Comparison of ENCODE assay signal across 1 cellular context in the genomic region with DNA sequence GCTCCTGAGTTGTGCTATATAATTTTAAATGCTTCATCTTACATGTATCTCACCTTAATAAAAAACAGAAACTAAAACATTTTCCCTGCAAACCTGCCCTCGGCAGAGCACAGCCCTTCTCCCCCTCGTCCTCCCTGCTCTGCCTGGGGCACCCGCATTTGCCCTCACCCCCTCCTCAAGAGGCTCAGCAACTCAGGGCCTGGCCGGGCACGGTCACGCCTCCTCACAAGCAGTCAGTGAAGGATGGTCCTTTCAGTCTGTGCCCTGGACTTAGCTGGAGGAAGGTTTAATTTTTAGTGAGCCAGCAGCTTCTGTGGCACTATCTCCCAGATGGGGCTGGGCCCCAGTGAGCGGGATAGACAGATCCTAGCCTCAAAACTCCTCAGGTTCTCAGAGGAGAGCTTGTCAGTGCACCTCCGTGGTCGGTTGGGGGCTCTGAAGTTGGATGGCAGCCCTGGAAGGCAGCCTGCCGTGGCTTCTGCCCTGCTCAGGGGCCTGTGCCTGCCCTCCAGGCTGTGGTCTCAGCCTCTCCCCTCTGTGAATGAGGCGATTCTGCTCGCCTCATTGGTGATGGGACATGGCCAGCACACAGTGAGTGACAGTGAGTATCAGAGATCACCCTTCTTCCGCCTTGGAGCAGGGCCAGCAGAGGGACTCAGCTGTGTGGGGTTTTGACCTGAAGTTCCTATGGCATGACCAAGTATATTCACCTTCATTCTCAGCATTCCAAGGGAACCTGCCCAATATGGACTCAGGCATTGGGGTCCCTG.
TF ChIP-seq lines count a peak whose summit lies in the region.

No MANE protein-coding gene starts in this region.

TF ChIP-seq in H1, 55 proteins besides CTCF, POLR2A, EP300 and RAD21:
- TF ChIP-seq, protein P1, sequence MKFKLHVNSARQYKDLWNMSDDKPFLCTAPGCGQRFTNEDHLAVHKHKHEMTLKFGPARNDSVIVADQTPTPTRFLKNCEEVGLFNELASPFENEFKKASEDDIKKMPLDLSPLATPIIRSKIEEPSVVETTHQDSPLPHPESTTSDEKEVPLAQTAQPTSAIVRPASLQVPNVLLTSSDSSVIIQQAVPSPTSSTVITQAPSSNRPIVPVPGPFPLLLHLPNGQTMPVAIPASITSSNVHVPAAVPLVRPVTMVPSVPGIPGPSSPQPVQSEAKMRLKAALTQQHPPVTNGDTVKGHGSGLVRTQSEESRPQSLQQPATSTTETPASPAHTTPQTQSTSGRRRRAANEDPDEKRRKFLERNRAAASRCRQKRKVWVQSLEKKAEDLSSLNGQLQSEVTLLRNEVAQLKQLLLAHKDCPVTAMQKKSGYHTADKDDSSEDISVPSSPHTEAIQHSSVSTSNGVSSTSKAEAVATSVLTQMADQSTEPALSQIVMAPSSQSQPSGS (IDR thresholded peaks at IDR 0.05; ENCODE audit: low read length): no peak
- TF ChIP-seq RXRA (IDR thresholded peaks at IDR 0.05; ENCODE audit: insufficient read depth, low read depth, low read length): no peak
